In the genomic region with DNA sequence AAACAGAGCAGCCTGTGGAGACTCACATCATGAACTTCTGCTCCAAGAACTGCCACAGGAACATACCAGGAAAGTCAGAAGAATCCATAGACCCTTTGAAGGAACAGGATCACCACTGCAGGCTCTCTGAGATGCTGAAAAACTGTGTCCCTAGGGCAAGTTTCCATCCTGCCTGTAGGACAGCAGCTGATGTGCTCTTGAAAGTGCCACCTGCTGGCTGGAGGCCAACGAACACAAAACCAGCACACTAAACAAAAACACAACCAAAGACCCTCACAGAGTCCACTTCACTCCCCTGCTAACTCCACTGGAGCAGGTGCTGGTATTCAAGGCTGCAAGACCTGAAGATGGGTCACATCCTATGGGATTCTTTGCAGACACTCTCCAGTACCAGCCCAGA, we compare ENCODE assay signal across 28 cellular contexts. TPM values are rescaled to one million over a fixed set of nuclear protein-coding genes. Genes with fewer than 3 reads are reported as not detected.
"Had no signal": no experiment of that assay in that cellular context is flagged by ENCODE, and none has a peak within 500 bp of the region (broad histone marks: within the 10 kb centered on the region; RNA-seq: fewer than 3 reads in every experiment).

No MANE protein-coding gene starts in this region.

- H3K36me3 Mint-ChIP-seq: activated CD8-positive, alpha-beta memory T cell treated with anti-CD3 and anti-CD28 coated beads, Interleukin-2, amount 10 ng/mL, durations not matched to agents 7 days and 5 days; activated naive CD8-positive, alpha-beta T cell treated with anti-CD3 and anti-CD28 coated beads for 36 hours; immature natural killer cell; neural progenitor cell had no signal

- H3K27me3 Mint-ChIP-seq: activated CD8-positive, alpha-beta memory T cell treated with anti-CD3 and anti-CD28 coated beads, Interleukin-2, amount 10 ng/mL, durations not matched to agents 7 days and 5 days; dendritic cell treated with granulocyte-macrophage colony-stimulating factor and Interleukin-4, amounts not matched to agents 40 ng/mL and 50 ng/mL, for 4 days had no signal

- H3K9me3 Mint-ChIP-seq: dendritic cell treated with granulocyte-macrophage colony-stimulating factor and Interleukin-4, amounts not matched to agents 40 ng/mL and 50 ng/mL, for 4 days; neural progenitor cell had no signal

- H3K4me1 ChIP-seq: esophagus muscularis mucosa, gastroesophageal sphincter, heart left ventricle, left ventricle myocardium inferior, psoas muscle, suprapubic skin, transverse colon, vagina had no signal

- H3K4me3 Mint-ChIP-seq: activated CD4-positive, alpha-beta T cell treated with anti-CD3 and anti-CD28 coated beads for 36 hours; activated CD8-positive, alpha-beta memory T cell treated with anti-CD3 and anti-CD28 coated beads, Interleukin-2, amount 10 ng/mL, durations not matched to agents 7 days and 5 days; activated naive CD8-positive, alpha-beta T cell treated with anti-CD3 and anti-CD28 coated beads for 36 hours; dendritic cell treated with granulocyte-macrophage colony-stimulating factor and Interleukin-4, amounts not matched to agents 40 ng/mL and 50 ng/mL, for 4 days; immature natural killer cell; neural progenitor cell; stimulated activated naive CD8-positive, alpha-beta T cell treated with anti-CD3 and anti-CD28 coated beads, Interleukin-15, amount 100 ng/mL, for 72 hours had no signal

- H3K27ac Mint-ChIP-seq: activated CD4-positive, alpha-beta T cell treated with anti-CD3 and anti-CD28 coated beads for 36 hours; activated CD8-positive, alpha-beta memory T cell treated with anti-CD3 and anti-CD28 coated beads, Interleukin-2, amount 10 ng/mL, durations not matched to agents 7 days and 5 days; activated naive CD8-positive, alpha-beta T cell treated with anti-CD3 and anti-CD28 coated beads for 36 hours; dendritic cell treated with granulocyte-macrophage colony-stimulating factor and Interleukin-4, amounts not matched to agents 40 ng/mL and 50 ng/mL, for 4 days; immature natural killer cell; neural progenitor cell; stimulated activated naive CD8-positive, alpha-beta T cell treated with anti-CD3 and anti-CD28 coated beads, Interleukin-15, amount 100 ng/mL, for 72 hours had no signal

- H3K4me1 Mint-ChIP-seq: activated CD4-positive, alpha-beta T cell treated with anti-CD3 and anti-CD28 coated beads for 36 hours; activated CD8-positive, alpha-beta memory T cell treated with anti-CD3 and anti-CD28 coated beads, Interleukin-2, amount 10 ng/mL, durations not matched to agents 7 days and 5 days; activated naive CD8-positive, alpha-beta T cell treated with anti-CD3 and anti-CD28 coated beads for 36 hours; immature natural killer cell; neural progenitor cell; stimulated activated naive CD8-positive, alpha-beta T cell treated with anti-CD3 and anti-CD28 coated beads, Interleukin-15, amount 100 ng/mL, for 72 hours had no signal

- FAIRE-seq: endothelial cell of umbilical vein, TTC549 had no signal

- ATAC-seq: activated CD4-positive, alpha-beta T cell treated with anti-CD3 and anti-CD28 coated beads for 36 hours; activated CD8-positive, alpha-beta memory T cell treated with anti-CD3 and anti-CD28 coated beads, Interleukin-2, amount 10 ng/mL, durations not matched to agents 7 days and 5 days; gastroesophageal sphincter; heart left ventricle; psoas muscle; right cardiac atrium; stimulated activated naive CD8-positive, alpha-beta T cell treated with anti-CD3 and anti-CD28 coated beads, Interleukin-15, amount 100 ng/mL, for 72 hours had no signal

- H3K27ac ChIP-seq: esophagus muscularis mucosa, gastroesophageal sphincter, heart left ventricle, left ventricle myocardium inferior, neural progenitor cell, ovary, psoas muscle, skin epidermis, suprapubic skin, transverse colon, vagina had no signal

- H3K9me3 ChIP-seq: ovary, psoas muscle, transverse colon, vagina had no signal

- H3K4me2 ChIP-seq: neural progenitor cell had no signal

- H3K36me3 ChIP-seq: esophagus muscularis mucosa, gastroesophageal sphincter, heart left ventricle, left ventricle myocardium inferior, neural progenitor cell, ovary, suprapubic skin, vagina had no signal

- H3K4me3 ChIP-seq: esophagus muscularis mucosa, gastroesophageal sphincter, heart left ventricle, left ventricle myocardium inferior, neural progenitor cell, ovary, psoas muscle, skin epidermis, suprapubic skin, transverse colon, vagina had no signal

- H2AFZ ChIP-seq: neural progenitor cell had no signal

- H3K27me3 ChIP-seq: esophagus muscularis mucosa, gastroesophageal sphincter, heart left ventricle, neural progenitor cell, ovary, suprapubic skin, transverse colon, vagina had no signal

- H3K9ac ChIP-seq: neural progenitor cell had no signal

- DNase-seq: activated CD4-positive, alpha-beta T cell treated with anti-CD3 and anti-CD28 coated beads for 36 hours; activated CD4-positive, alpha-beta T cell treated with anti-CD3 and anti-CD28 coated beads, Interleukin-2, amount 50 U/mL, for 48 hours; activated CD8-positive, alpha-beta memory T cell treated with anti-CD3 and anti-CD28 coated beads, Interleukin-2, amount 10 ng/mL, durations not matched to agents 7 days and 5 days; activated naive CD4-positive, alpha-beta T cell; activated naive CD8-positive, alpha-beta T cell treated with anti-CD3 and anti-CD28 coated beads for 36 hours; amniotic stem cell; effector CD8-positive, alpha-beta T cell; heart left ventricle; immature natural killer cell; kidney glomerular epithelial cell; left ventricle myocardium inferior; ovary; psoas muscle; stimulated activated CD4-positive, alpha-beta T cell treated with anti-CD3 and anti-CD28 coated beads, Interleukin-2, amount 100 ng/mL, for 48 hours; stimulated activated naive CD8-positive, alpha-beta T cell treated with anti-CD3 and anti-CD28 coated beads, Interleukin-15, amount 100 ng/mL, for 72 hours; transverse colon had no signal

RNA-seq across cellular contexts. Expression of gene NXPE1, which starts 12.0 kb away (rescaled TPM):
- total RNA-seq: activated CD4-positive, alpha-beta T cell treated with anti-CD3 and anti-CD28 coated beads for 36 hours; activated CD8-positive, alpha-beta memory T cell treated with anti-CD3 and anti-CD28 coated beads, Interleukin-2, amount 10 ng/mL, durations not matched to agents 7 days and 5 days; activated naive CD8-positive, alpha-beta T cell treated with anti-CD3 and anti-CD28 coated beads for 36 hours; cerebellum; endothelial cell of umbilical vein; esophagus muscularis mucosa; gastroesophageal sphincter; left ventricle myocardium inferior; mononuclear cell; right cardiac atrium; suprapubic skin; vagina had no signal
- polyA plus RNA-seq: endothelial cell of umbilical vein, immature natural killer cell, right cardiac atrium had no signal

RNA-seq across cellular contexts. Expression of gene NXPE4, which starts 23.9 kb away (rescaled TPM):
- total RNA-seq: activated CD4-positive, alpha-beta T cell treated with anti-CD3 and anti-CD28 coated beads for 36 hours; activated CD8-positive, alpha-beta memory T cell treated with anti-CD3 and anti-CD28 coated beads, Interleukin-2, amount 10 ng/mL, durations not matched to agents 7 days and 5 days; activated naive CD8-positive, alpha-beta T cell treated with anti-CD3 and anti-CD28 coated beads for 36 hours; cerebellum; endothelial cell of umbilical vein; esophagus muscularis mucosa; heart left ventricle; left ventricle myocardium inferior; mononuclear cell; ovary; psoas muscle; right cardiac atrium; suprapubic skin; vagina had no signal
- polyA plus RNA-seq: endothelial cell of umbilical vein, heart left ventricle, immature natural killer cell, psoas muscle, right cardiac atrium had no signal
